In the genomic region with DNA sequence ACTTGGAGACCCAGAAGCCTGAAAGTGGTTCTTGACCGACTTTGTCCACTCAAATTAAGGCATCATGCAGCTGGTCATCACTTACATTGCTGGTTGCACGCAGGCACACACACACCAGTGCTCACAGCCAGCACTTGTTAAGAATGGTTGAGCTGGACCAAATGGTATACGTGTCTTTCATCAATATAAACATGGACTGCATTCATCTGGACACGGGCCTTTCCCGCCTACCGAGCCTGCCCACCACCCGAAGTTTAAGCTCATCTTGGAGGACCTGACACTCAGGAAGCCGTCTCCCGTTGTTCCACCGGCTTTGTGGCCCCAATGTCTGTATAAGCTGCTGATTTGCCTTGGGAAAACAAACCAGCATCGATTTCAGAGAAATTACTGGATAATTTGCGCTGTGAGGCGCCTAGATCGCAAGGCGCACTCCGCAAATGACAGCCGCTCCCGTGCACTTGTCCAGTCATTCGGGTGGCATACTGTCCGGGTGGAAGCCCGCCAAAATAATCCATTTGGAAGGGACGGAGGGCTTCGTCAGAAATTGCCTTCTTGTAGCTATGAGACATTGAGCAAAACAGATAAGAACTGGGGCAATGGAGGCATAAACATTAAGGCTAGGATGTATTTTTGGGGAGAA, we compare ENCODE assay signal across 8 cellular contexts. TPM values are rescaled to one million over a fixed set of nuclear protein-coding genes. Genes with fewer than 3 reads are reported as not detected.
A peak's percentile ranks its signal among the peaks of the same experiment; 100 is the strongest.
DNase-seq lines count a peak whose midpoint lies in the region; ATAC-seq and TF ChIP-seq lines count a peak whose summit lies in the region.

No MANE protein-coding gene starts in this region.

- H3K27ac Mint-ChIP-seq in Caco-2 (ENCODE audit: unreplicated experiment) (peak overlapping the region; percentile 98), endodermal cell (peak overlapping the region; percentile 98)

- TF ChIP-seq CTCF in Caco-2 (IDR thresholded peaks at IDR 0.05; ENCODE audit: insufficient read depth in 1 of 2, low read depth in 1 of 2, low read length in 1 of 2, severe bottlenecking in 1 of 2, unreplicated experiment in 1 of 2) (no peak), endodermal cell (conservative IDR thresholded peaks at IDR 0.05) (no peak)

- peak overlapping the region; percentile 93 for H3K4me3 Mint-ChIP-seq in Caco-2 (ENCODE audit: unreplicated experiment)
- H3K4me3 Mint-ChIP-seq in endodermal cell = peak overlapping the region; percentile 93

- H3K36me3 Mint-ChIP-seq in Caco-2 (ENCODE audit: insufficient read depth, unreplicated experiment) (peaks cover 15% of the 10 kb centered on the region), endodermal cell (ENCODE audit: low read depth) (peaks cover 8% of the 10 kb centered on the region)

- H3K9me3 ChIP-seq in Caco-2 (no peaks in the 10 kb centered on the region), SK-N-MC (ENCODE audit: low read depth, low read length) (no peaks in the 10 kb centered on the region), endodermal cell (ENCODE audit: control insufficient read depth, low read length) (peaks cover under 1% of the 10 kb centered on the region), muscle layer of colon (ENCODE audit: low read length) (no peaks in the 10 kb centered on the region)

- H3K27me3 ChIP-seq in Caco-2 (replicated peaks; ENCODE audit: control insufficient read depth, insufficient read depth, low read length) = no peaks in the 10 kb centered on the region
- H3K27me3 ChIP-seq in endodermal cell (ENCODE audit: control insufficient read depth, insufficient read depth, low read length, poor library complexity, severe bottlenecking) = peaks cover 21% of the 10 kb centered on the region
- no peaks in the 10 kb centered on the region for H3K27me3 ChIP-seq in muscle layer of colon (ENCODE audit: control insufficient read depth in 1 of 2, insufficient read depth in 2 of 2, low read length in 2 of 2)

- H3K27me3 Mint-ChIP-seq in Caco-2 (ENCODE audit: insufficient read depth, unreplicated experiment) (no peaks in the 10 kb centered on the region), endodermal cell (ENCODE audit: insufficient read depth) (peaks cover 31% of the 10 kb centered on the region)

- CTCF ChIA-PET in Caco-2 (lab: Charles Lee) = interaction anchor here (0.6 to 1.6 kb wide), 5 partner anchors 11 to 94 kb away, joined by 3 to 5 read pairs (median 4); no protein-coding TSS in a partner anchor

- intact Hi-C loops in Caco-2 (cut with micrococcal nuclease; ENCODE audit: unreplicated experiment) = loop anchor here (2.0 to 5.0 kb wide), 3 partner anchors 40 to 165 kb away; a partner anchor contains a TSS

- DNase-seq in Caco-2 (no peak), SK-N-MC (ENCODE audit: low read depth, low spot score) (no peak), endodermal cell (no peak), RPMI8226 (no peak)
- no peak for DNase-seq in activated effector memory CD4-positive, alpha-beta T cell treated with Interleukin-2 at 50 U/mL for 16 hours

- ATAC-seq in GM19043 (IDR thresholded peaks at IDR 0.05; ENCODE audit: low read depth, unreplicated experiment) (peak; percentile 37), HG03354 (IDR thresholded peaks at IDR 0.05; ENCODE audit: poor library complexity, severe bottlenecking, unreplicated experiment) (peak; percentile 40)

- H3K4me3 ChIP-seq in Caco-2 (ENCODE audit: low read depth, low read length) (peak overlapping the region; percentile 87), SK-N-MC (peak overlapping the region; percentile 91), endodermal cell (ENCODE audit: low read length) (peak overlapping the region; percentile 85), muscle layer of colon (ENCODE audit: low read depth in 1 of 2, low read length in 2 of 2) (peak overlapping the region; percentile 84 to 87)

- peaks cover 5% of the 10 kb centered on the region; the same call in 1 of the 2 replicates for H3K4me1 ChIP-seq in Caco-2
- H3K4me1 ChIP-seq in endodermal cell (ENCODE audit: control insufficient read depth, insufficient read depth, low read length) = no peaks in the 10 kb centered on the region
- H3K4me1 ChIP-seq in muscle layer of colon (ENCODE audit: insufficient read depth, low read length) = peaks cover 6% of the 10 kb centered on the region

- H3K36me3 ChIP-seq in Caco-2 (ENCODE audit: control insufficient read depth, insufficient read depth, low read length) = no peaks in the 10 kb centered on the region; the same call in 1 of the 2 replicates
- no peaks in the 10 kb centered on the region for H3K36me3 ChIP-seq in SK-N-MC (ENCODE audit: insufficient read depth, low read length)
- H3K36me3 ChIP-seq in endodermal cell (ENCODE audit: control insufficient read depth, insufficient read depth, low read length) = no peaks in the 10 kb centered on the region
- peaks cover 16% of the 10 kb centered on the region for H3K36me3 ChIP-seq in muscle layer of colon (ENCODE audit: insufficient read depth, low read length)

- no peaks in the 10 kb centered on the region for H3K4me1 Mint-ChIP-seq in Caco-2 (ENCODE audit: low read depth, unreplicated experiment)
- peaks cover 23% of the 10 kb centered on the region for H3K4me1 Mint-ChIP-seq in endodermal cell

- no peaks in the 10 kb centered on the region for H3K9me3 Mint-ChIP-seq in Caco-2 (ENCODE audit: unreplicated experiment)
- no peaks in the 10 kb centered on the region for H3K9me3 Mint-ChIP-seq in endodermal cell

- H3K9ac ChIP-seq in SK-N-MC (ENCODE audit: insufficient read length) (peak overlapping the region; percentile 94), endodermal cell (ENCODE audit: extremely low read depth, low read length, poor library complexity, severe bottlenecking) (peak overlapping the region; percentile 76), muscle layer of colon (ENCODE audit: low read length) (peak overlapping the region; percentile 84)

- TSS peak; percentile 68 for BruUV-seq in Caco-2 (replicated peaks; lab: Mats Ljungman, UMichigan)

- POLR2A ChIA-PET in Caco-2 (lab: Charles Lee) = interaction anchor here (2.3 kb wide), 1 partner anchor 58 kb away, joined by 58 read pairs; a partner anchor contains a TSS

- 5 to 6% methylated on average over 22 to 23 of the region's 23 CpGs for WGBS in endodermal cell (ENCODE audit: insufficient coverage in 1 of 2, insufficient read length in 1 of 2), 2 experiments

- H3K27ac ChIP-seq in SK-N-MC = no peak overlapping the region
- H3K27ac ChIP-seq in endodermal cell (ENCODE audit: low read depth, low read length) = peak overlapping the region; percentile 96
- peak overlapping the region; percentile 98 for H3K27ac ChIP-seq in muscle layer of colon (ENCODE audit: low read depth, low read length)

RNA-seq across cellular contexts. Expression of a gene that starts 40.1 kb away (rescaled TPM):
- total RNA-seq in Caco-2 (2022) = not detected in 2 replicates
- not detected for total RNA-seq in endodermal cell
- polyA plus RNA-seq in endodermal cell (2013, experiment 1 of 2) = not detected
- not detected for polyA plus RNA-seq in endodermal cell (2013, experiment 2 of 2)

RNA-seq across cellular contexts. Expression of a gene that starts 58.3 kb away (rescaled TPM):
- total RNA-seq in Caco-2 (2022) = 13.9 and 14.7 TPM in 2 replicates
- 10 to 100 TPM; 14.7 to 15.9 TPM for total RNA-seq in endodermal cell
- 17.6 TPM for polyA plus RNA-seq in endodermal cell (2013, experiment 1 of 2)
- polyA plus RNA-seq in endodermal cell (2013, experiment 2 of 2) = 16.4 TPM
